Comparison of ENCODE assay signal across 1 cellular context in the genomic region with DNA sequence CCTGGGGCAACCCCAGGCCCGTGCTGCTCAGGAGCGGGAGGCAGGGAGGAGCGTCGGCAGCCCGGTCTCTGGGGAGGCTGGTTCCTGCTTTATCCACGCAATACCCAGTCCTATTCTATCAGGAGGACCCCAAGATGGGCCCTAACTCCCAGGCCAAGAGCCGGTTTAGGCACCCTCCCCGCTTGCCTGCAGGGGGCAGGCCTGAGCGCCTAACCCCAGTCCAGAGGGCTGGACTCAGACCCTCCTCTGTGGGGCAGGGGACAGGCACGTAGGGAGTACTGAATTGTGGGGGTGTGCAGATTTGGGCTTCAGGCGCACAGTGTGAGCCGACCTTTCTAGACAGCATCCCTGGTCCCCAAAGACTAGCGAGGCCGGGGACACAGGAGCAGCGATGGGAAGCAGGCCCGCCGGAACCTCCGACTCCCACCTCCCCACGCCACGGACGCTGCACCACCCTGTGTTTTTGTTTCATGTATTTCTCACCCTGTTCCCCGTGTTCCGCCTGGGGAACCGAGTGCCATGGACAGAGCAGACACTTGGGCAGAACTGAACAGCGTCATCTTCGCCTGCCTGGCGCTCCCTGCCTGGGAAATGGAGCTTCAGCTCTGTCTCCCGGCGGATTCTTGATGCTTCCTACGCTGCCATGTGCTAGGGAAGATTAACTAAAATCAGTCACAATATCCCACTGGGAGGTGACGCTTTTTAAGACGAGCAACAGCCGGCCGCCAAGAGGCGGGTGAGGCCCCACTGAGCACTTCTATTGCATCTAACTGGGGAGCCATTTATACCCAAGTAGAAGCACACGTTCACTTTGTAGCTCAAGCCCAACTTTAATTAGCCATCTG.
TF ChIP-seq lines count a peak whose summit lies in the region.

No MANE protein-coding gene starts in this region.

TF ChIP-seq in H1, 55 proteins besides CTCF, POLR2A, EP300 and RAD21:
- TF ChIP-seq BACH1 (IDR thresholded peaks at IDR 0.05; ENCODE audit: low read length) (no peak), GABPA (IDR thresholded peaks at IDR 0.05; ENCODE audit: borderline replicate concordance, insufficient read depth, low read length) (peak; percentile 31; the same call in 1 of the 2 replicates), EGR1 (IDR thresholded peaks at IDR 0.05; ENCODE audit: borderline replicate concordance, low read depth, low read length) (no peak), YY1 (IDR thresholded peaks at IDR 0.05; ENCODE audit: low read depth, low read length) (0 out of 2 replicates have a peak, but pooled peaks have one; percentile 40)
